ENCODE assay signal across 17 cellular contexts in the genomic region with DNA sequence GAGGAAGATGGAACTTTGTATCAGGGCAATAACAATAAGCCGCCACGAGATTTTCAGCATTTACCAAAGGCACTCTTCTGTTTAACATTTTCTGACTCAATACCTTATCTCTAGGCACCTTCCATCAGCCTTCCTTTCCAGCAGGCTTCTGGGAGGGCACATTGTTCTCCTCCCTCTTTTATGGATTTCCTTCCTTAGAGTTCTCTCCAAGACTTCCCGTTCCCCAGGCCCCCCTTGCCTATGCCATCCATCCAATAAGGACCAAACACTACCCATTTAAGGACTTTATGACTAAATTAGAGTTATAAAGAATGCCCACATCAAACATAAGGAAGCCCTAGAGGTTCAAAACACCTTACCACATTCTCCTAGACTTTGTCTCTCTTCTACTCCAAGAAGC.
DNase-seq lines count a peak whose midpoint lies in the region; ATAC-seq, FAIRE-seq and TF ChIP-seq lines count a peak whose summit lies in the region.
"Had no signal": no experiment of that assay in that cellular context is flagged by ENCODE, and none has a peak within 500 bp of the region (broad histone marks: within the 10 kb centered on the region; RNA-seq: fewer than 3 reads in every experiment).

No MANE protein-coding gene starts in this region.

- no peaks in the 10 kb centered on the region for H4K20me1 ChIP-seq in BLaER1
- no peaks in the 10 kb centered on the region for H4K20me1 ChIP-seq in H1 (replicated peaks in 1 of 2; ENCODE audit: control insufficient read depth in 1 of 2, insufficient read depth in 2 of 2, low read length in 2 of 2)

- no peak overlapping the region for H3K23ac ChIP-seq in H1 (ENCODE audit: insufficient read length)

- no peak overlapping the region for H3K56ac ChIP-seq in H1 (replicated peaks; ENCODE audit: insufficient read length, low read depth, low read length)

- no peaks in the 10 kb centered on the region for H3K9me3 ChIP-seq in BLaER1
- H3K9me3 ChIP-seq in H1 (ENCODE audit: insufficient read depth in 2 of 2, low read depth in 1 of 2, low read length in 1 of 2): no peaks in the 10 kb centered on the region

- H3K27ac ChIP-seq in BLaER1: peak overlapping the region; percentile 50
- H3K27ac ChIP-seq in HL-60 (replicated peaks): peak overlapping the region; percentile 79
- no peak overlapping the region for H3K27ac ChIP-seq in H1 (ENCODE audit: low read depth, low read length)
- H3K27ac ChIP-seq: C4-2B had no signal

- no peak overlapping the region for H2BK15ac ChIP-seq in H1 (ENCODE audit: low read length)

- no peak overlapping the region for H4K5ac ChIP-seq in H1 (ENCODE audit: insufficient read length, low read depth, low read length)

- DNase-seq in HL-60 (ENCODE audit: low read depth in 1 of 2, low spot score in 1 of 2) (no peak), H1 (ENCODE audit: low read depth in 1 of 2, low spot score in 2 of 2) (no peak), progenitor cell of endocrine pancreas (ENCODE audit: low spot score, unreplicated experiment) (no peak), C1 segment of cervical spinal cord (lab: John Stamatoyannopoulos, UW) (no peak), NCI-H187 (lab: John Stamatoyannopoulos, UW) (no peak)
- DNase-seq: 8988T; AML-193; CD4-positive, alpha-beta memory T cell; DMS79; H7; IMR-90; KBM-7 had no signal

- no peak overlapping the region for H3K4me3 Mint-ChIP-seq in progenitor cell of endocrine pancreas (ENCODE audit: low read depth)
- H3K4me3 Mint-ChIP-seq: CD4-positive, alpha-beta memory T cell had no signal

- TF ChIP-seq RAD21 in H1 (IDR thresholded peaks at IDR 0.05 in 1 of 2, conservative IDR thresholded peaks at IDR 0.05 in 1 of 2; ENCODE audit: low read depth in 2 of 2, low read length in 2 of 2): no peak

- no peak for ATAC-seq in HG03442 (IDR thresholded peaks at IDR 0.05; ENCODE audit: unreplicated experiment)
- ATAC-seq: GM12878 had no signal

- H3K27me3 Mint-ChIP-seq in progenitor cell of endocrine pancreas: no peaks in the 10 kb centered on the region

- peak overlapping the region; percentile 22 for H3K27ac Mint-ChIP-seq in progenitor cell of endocrine pancreas
- H3K27ac Mint-ChIP-seq: CD4-positive, alpha-beta memory T cell had no signal

- no peaks in the 10 kb centered on the region for H3K9me3 Mint-ChIP-seq in progenitor cell of endocrine pancreas (ENCODE audit: low read depth)
- H3K9me3 Mint-ChIP-seq: CD4-positive, alpha-beta memory T cell had no signal

- TF ChIP-seq EP300 in H1 (IDR thresholded peaks at IDR 0.05; ENCODE audit: borderline replicate concordance in 1 of 2, low read depth in 2 of 2, low read length in 2 of 2): no peak

- H3K18ac ChIP-seq in H1 (ENCODE audit: extremely low read depth, low read length): no peak overlapping the region

- H2AK5ac ChIP-seq in H1 (ENCODE audit: low read depth, low read length): no peak overlapping the region

- POLR2A ChIA-PET in H1 (lab: Charles Lee; ENCODE audit: partially characterized antibody): no interaction called here

- 98% methylated on average over 3 of the region's 3 CpGs; no CpG with 5 or more reads in 1 of the 2 experiments for WGBS in H1 (ENCODE audit: extremely low coverage in 1 of 2, insufficient coverage in 1 of 2, insufficient read length in 1 of 2, insufficient replicate concordance in 2 of 2, low coverage in 1 of 2, low lambda C conversion rate in 2 of 2, missing lambda C conversion rate in 1 of 2), 2 experiments

- no peaks in the 10 kb centered on the region for H3K79me2 ChIP-seq in H1 (ENCODE audit: control insufficient read depth in 1 of 2, insufficient read depth in 2 of 2, low read length in 2 of 2)

- no peak overlapping the region for H2BK20ac ChIP-seq in H1 (ENCODE audit: low read length)

- H3K4me1 ChIP-seq in BLaER1 (peaks cover 33% of the 10 kb centered on the region), H1 (replicated peaks in 1 of 4; ENCODE audit: control insufficient read depth in 3 of 4, insufficient read depth in 4 of 4, low read length in 3 of 4) (no peaks in the 10 kb centered on the region)

- TF ChIP-seq CTCF in HL-60 (IDR thresholded peaks at IDR 0.05; ENCODE audit: insufficient read depth, low read length): no peak
- TF ChIP-seq CTCF in H1 (IDR thresholded peaks at IDR 0.05; ENCODE audit: control extremely low read depth in 1 of 3, insufficient read depth in 1 of 3, low read depth in 1 of 3, low read length in 3 of 3): no peak
- TF ChIP-seq CTCF in progenitor cell of endocrine pancreas (IDR thresholded peaks at IDR 0.05; ENCODE audit: unreplicated experiment): no peak

- CTCF ChIA-PET in H1 (lab: Charles Lee; ENCODE audit: partially characterized antibody): interaction anchor here (0.7 to 7.8 kb wide), 8 partner anchors 8 to 212 kb away, joined by 3 to 71 read pairs (median 3); a partner anchor contains a TSS

- no peak overlapping the region for H4K91ac ChIP-seq in H1 (replicated peaks; ENCODE audit: insufficient read length, low read length)

- H3K9ac ChIP-seq in BLaER1: no peak overlapping the region
- H3K9ac ChIP-seq in H1 (replicated peaks in 1 of 4; ENCODE audit: extremely low read depth in 1 of 4, low read depth in 3 of 4, low read length in 3 of 4): no peak overlapping the region

- H3K4me3 ChIP-seq in BLaER1 (no peak overlapping the region), HL-60 (replicated peaks; ENCODE audit: insufficient read depth, low read length) (no peak overlapping the region), H1 (ENCODE audit: extremely low read depth in 1 of 4, insufficient read depth in 2 of 4, low read depth in 3 of 4, low read length in 4 of 4) (no peak overlapping the region)
- H3K4me3 ChIP-seq: GM12878 had no signal

- H3K4me2 ChIP-seq in BLaER1 (peak overlapping the region; percentile 66), H1 (ENCODE audit: insufficient read depth in 1 of 2, low read depth in 2 of 2, low read length in 2 of 2) (no peak overlapping the region)

- H2AFZ ChIP-seq in H1 (ENCODE audit: low read length): peak overlapping the region; percentile 25; the same call in 1 of the 2 replicates

- H3K36me3 Mint-ChIP-seq in progenitor cell of endocrine pancreas (ENCODE audit: insufficient read depth): no peaks in the 10 kb centered on the region
- H3K36me3 Mint-ChIP-seq: CD4-positive, alpha-beta memory T cell had no signal

- H3K36me3 ChIP-seq in BLaER1 (no peaks in the 10 kb centered on the region), H1 (ENCODE audit: control insufficient read depth in 2 of 4, insufficient read depth in 4 of 4, low read length in 3 of 4) (no peaks in the 10 kb centered on the region)

- H2BK5ac ChIP-seq in H1 (ENCODE audit: low read depth, low read length): no peak overlapping the region

- no peak overlapping the region for H4K8ac ChIP-seq in H1 (ENCODE audit: extremely low read depth, insufficient read depth, low read length)

- H3K4me1 Mint-ChIP-seq in progenitor cell of endocrine pancreas (ENCODE audit: low read depth): peaks cover 5% of the 10 kb centered on the region
- H3K4me1 Mint-ChIP-seq: CD4-positive, alpha-beta memory T cell had no signal

- TF ChIP-seq POLR2A in H1 (IDR thresholded peaks at IDR 0.05; ENCODE audit: control extremely low read depth in 1 of 2, low read depth in 2 of 2, low read length in 2 of 2): no peak

- no peak overlapping the region for H3K14ac ChIP-seq in H1 (ENCODE audit: insufficient read length)

- H3K79me1 ChIP-seq in H1 (ENCODE audit: low read depth, low read length): no peaks in the 10 kb centered on the region; the same call in 1 of the 2 replicates

- H2BK120ac ChIP-seq in H1 (replicated peaks; ENCODE audit: low read depth, low read length): no peak overlapping the region

- H3K23me2 ChIP-seq in H1 (ENCODE audit: low read depth, low read length): no peaks in the 10 kb centered on the region

- no peak for FAIRE-seq in H1 (lab: Jason Lieb, UNC)
- FAIRE-seq: GM12878, GM18507 had no signal

- H3K4ac ChIP-seq in H1 (replicated peaks; ENCODE audit: insufficient read length, low read depth, low read length): no peak overlapping the region

- H3K27me3 ChIP-seq in BLaER1 (no peaks in the 10 kb centered on the region), HL-60 (ENCODE audit: insufficient read depth, poor library complexity, severe bottlenecking) (no peaks in the 10 kb centered on the region), H1 (replicated peaks in 1 of 4; ENCODE audit: control insufficient read depth in 3 of 4, extremely low read depth in 1 of 4, insufficient read depth in 3 of 4, low read length in 3 of 4) (no peaks in the 10 kb centered on the region)

- H2BK12ac ChIP-seq in H1 (ENCODE audit: low read depth, low read length): no peak overlapping the region

TF ChIP-seq in H1, 55 proteins besides CTCF, POLR2A, EP300 and RAD21:
- TF ChIP-seq, protein P1, sequence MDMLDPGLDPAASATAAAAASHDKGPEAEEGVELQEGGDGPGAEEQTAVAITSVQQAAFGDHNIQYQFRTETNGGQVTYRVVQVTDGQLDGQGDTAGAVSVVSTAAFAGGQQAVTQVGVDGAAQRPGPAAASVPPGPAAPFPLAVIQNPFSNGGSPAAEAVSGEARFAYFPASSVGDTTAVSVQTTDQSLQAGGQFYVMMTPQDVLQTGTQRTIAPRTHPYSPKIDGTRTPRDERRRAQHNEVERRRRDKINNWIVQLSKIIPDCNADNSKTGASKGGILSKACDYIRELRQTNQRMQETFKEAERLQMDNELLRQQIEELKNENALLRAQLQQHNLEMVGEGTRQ (IDR thresholded peaks at IDR 0.05; ENCODE audit: low read length): no peak
- no peak for TF ChIP-seq CHD1 (IDR thresholded peaks at IDR 0.05; ENCODE audit: low read depth, low read length)
- TF ChIP-seq EZH2 (IDR thresholded peaks at IDR 0.05; ENCODE audit: low read depth, low read length, severe bottlenecking): no peak
- TF ChIP-seq TAF1 (IDR thresholded peaks at IDR 0.05; ENCODE audit: low read depth, low read length): no peak
- no peak for TF ChIP-seq CHD2 (IDR thresholded peaks at IDR 0.05; ENCODE audit: low read length)
- no peak for TF ChIP-seq YY1 (IDR thresholded peaks at IDR 0.05; ENCODE audit: low read depth, low read length)
- TF ChIP-seq, protein P2, sequence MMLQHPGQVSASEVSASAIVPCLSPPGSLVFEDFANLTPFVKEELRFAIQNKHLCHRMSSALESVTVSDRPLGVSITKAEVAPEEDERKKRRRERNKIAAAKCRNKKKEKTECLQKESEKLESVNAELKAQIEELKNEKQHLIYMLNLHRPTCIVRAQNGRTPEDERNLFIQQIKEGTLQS (IDR thresholded peaks at IDR 0.05; ENCODE audit: insufficient read depth, low read depth, low read length): no peak
- no peak for TF ChIP-seq TBP (IDR thresholded peaks at IDR 0.05; ENCODE audit: low read depth, low read length)
- TF ChIP-seq SP4 (IDR thresholded peaks at IDR 0.05; ENCODE audit: low read length): no peak
TF ChIP-seq in H1: peak in this region for 0.
